33 cellular contexts compared by ENCODE assay signal in the genomic region with DNA sequence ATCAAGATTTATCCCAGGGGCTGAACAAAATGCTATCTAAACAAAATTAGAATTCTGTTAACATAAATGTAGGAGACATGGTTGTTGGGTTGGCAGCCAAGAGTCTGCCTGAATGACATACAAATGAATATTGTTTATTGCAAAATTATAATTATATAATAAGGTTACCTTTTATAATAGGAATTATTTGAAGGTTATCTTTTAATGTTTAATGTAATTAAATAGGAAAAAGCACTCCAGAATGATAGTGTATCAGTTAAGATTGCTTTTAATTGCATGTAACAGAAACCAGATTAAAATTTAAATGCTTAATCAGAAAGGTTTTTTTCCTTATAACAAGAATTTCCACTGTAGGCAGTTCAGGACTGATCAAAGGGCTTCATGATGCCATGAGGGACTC.
"Had no signal": no experiment of that assay in that cellular context is flagged by ENCODE, and none has a peak within 500 bp of the region (broad histone marks: within the 10 kb centered on the region; RNA-seq: fewer than 3 reads in every experiment).

No MANE protein-coding gene starts in this region.

- H3K27me3 ChIP-seq: MG63 had no signal

- DNase-seq: Karpas-422, Kasumi-1, MG63, MM.1S, MV-4-11, NCI-H1048, NCI-H1092, NCI-H1092 treated with DMSO at 0.1 percent for 48 hours, NCI-H1105, NCI-H1105 treated with DMSO at 0.1 percent for 48 hours, NCI-H1417 treated with DMSO at 0.1 percent for 48 hours, NCI-H1436, NCI-H1436 treated with DMSO at 0.1 percent for 48 hours, NCI-H146, NCI-H1694, NCI-H1694 treated with DMSO at 0.1 percent for 48 hours, NCI-H187, NCI-H187 treated with DMSO at 0.1 percent for 48 hours, NCI-H1930, NCI-H2029, NCI-H2029 treated with DMSO at 0.1 percent for 48 hours, NCI-H2081 treated with DMSO at 0.1 percent for 48 hours, NCI-H2107, NCI-H2171, NCI-H2171 treated with DMSO at 0.1 percent for 48 hours, NCI-H2227 treated with DMSO at 0.1 percent for 48 hours, NCI-H226, NCI-H345, NCI-H446, NCI-H446 treated with DMSO at 0.1 percent for 48 hours, NCI-H510A, NCI-H510A treated with DMSO at 0.1 percent for 48 hours, NCI-H524 had no signal

- H3K9me3 ChIP-seq: MG63 had no signal

- H3K36me3 ChIP-seq: MG63 had no signal

- H3K4me3 ChIP-seq: MG63 had no signal
